Comparison of ENCODE assay signal across 18 cellular contexts in genomic region chr5:139926797-139927503, GRCh38.
A peak's percentile ranks its signal among the peaks of the same experiment; 100 is the strongest.
DNase-seq lines count a peak whose midpoint lies in the region; ATAC-seq lines count a peak whose summit lies in the region.
"Had no signal": no experiment of that assay in that cellular context is flagged by ENCODE, and none has a peak within 500 bp of the region (broad histone marks: within the 10 kb centered on the region; RNA-seq: fewer than 3 reads in every experiment).

No MANE protein-coding gene starts in this region.

- H3K4me3 ChIP-seq in MG63, result no peak overlapping the region
- H3K4me3 ChIP-seq: GM23248 had no signal

- in situ Hi-C loops in G401 (cut with HindIII; ENCODE audit: low sequenced_read_pairs), result no loop called here

- no peaks in the 10 kb centered on the region for H3K9me3 ChIP-seq in MG63

- ATAC-seq in left lobe of liver, result peak; percentile 81

- no peaks in the 10 kb centered on the region for H3K27me3 ChIP-seq in MG63

- peak; percentile 4 for DNase-seq in AG20443 (ENCODE audit: low spot score)
- peak; percentile 55 for DNase-seq in G401 (ENCODE audit: low spot score)
- peak; percentile 46 for DNase-seq in NCI-H774 (lab: John Stamatoyannopoulos, UW)
- no peak for DNase-seq in left lobe of liver (ENCODE audit: low spot score)
- DNase-seq in activated T-cell treated with anti-CD3 and anti-CD28 coated beads, Interleukin-2, amount 50 U/mL, for 48 hours, result no peak
- no peak for DNase-seq in MG63
- DNase-seq in stimulated activated CD4-positive, alpha-beta T cell treated with anti-CD3 and anti-CD28 coated beads, Interleukin-4, amount 100 ng/mL, for 4 hours, result no peak
- no peak for DNase-seq in iPS-NIHi7 (ENCODE audit: extremely low spot score)
- DNase-seq: ACHN; CD4-positive, alpha-beta memory T cell; DND-41; GDM1; GM23248; NCI-H1105 treated with DMSO at 0.1 percent for 48 hours; NCI-H187 treated with DMSO at 0.1 percent for 48 hours; NCI-H524; OCI-M1; SHP77 treated with DMSO at 0.1 percent for 48 hours had no signal

- H3K36me3 ChIP-seq in MG63, result no peaks in the 10 kb centered on the region

Comparison
In these comparisons a context has a peak if more than half of its experiments do, and no peak if none do; other contexts are left out.
1. DNase-seq: peak in AG20443 (single experiment), G401 (single experiment) and NCI-H774 (single experiment); none in left lobe of liver (single experiment), activated T-cell treated with anti-CD3 and anti-CD28 coated beads, Interleukin-2, amount 50 U/mL, for 48 hours (0 of 2), MG63 (single experiment), stimulated activated CD4-positive, alpha-beta T cell treated with anti-CD3 and anti-CD28 coated beads, Interleukin-4, amount 100 ng/mL, for 4 hours (0 of 2) and iPS-NIHi7 (single experiment).